ENCODE assay signal across 9 cellular contexts in genomic region chr3:178536271-178537079, GRCh38. TPM values are rescaled to one million over a fixed set of nuclear protein-coding genes. Genes with fewer than 3 reads are reported as not detected.
DNase-seq lines count a peak whose midpoint lies in the region; ATAC-seq and TF ChIP-seq lines count a peak whose summit lies in the region.
"Had no signal": no experiment of that assay in that cellular context is flagged by ENCODE, and none has a peak within 500 bp of the region (broad histone marks: within the 10 kb centered on the region; RNA-seq: fewer than 3 reads in every experiment).

TSS of gene KCNMB2 (plus strand) at chr3:178536436.

- ATAC-seq in HG02571 (IDR thresholded peaks at IDR 0.05; ENCODE audit: unreplicated experiment): no peak

- peak; percentile 41 for DNase-seq in GM12865 (ENCODE audit: low read depth)
- peak; percentile 27 for DNase-seq in NCI-H2196 treated with DMSO at 0.1 percent for 48 hours (lab: John Stamatoyannopoulos, UW; ENCODE audit: unreplicated experiment)
- DNase-seq in fibroblast of mammary gland (ENCODE audit: low read depth): peak; percentile 23
- no peak for DNase-seq in ovary
- no peak for DNase-seq in HK-2 (ENCODE audit: unreplicated experiment)
- DNase-seq in HUDEP-2 (lab: John Stamatoyannopoulos, UW; ENCODE audit: unreplicated experiment in 76 of 76): no peak
- no peak for DNase-seq in activated CD4-positive, alpha-beta T cell treated with anti-CD3 and anti-CD28 coated beads, Interleukin-2, amount 50 U/mL, for 1 hour

- H3K4me3 ChIP-seq in GM12865 (ENCODE audit: low read depth, low read length) (peak within 1 kb of the TSS; percentile 60), fibroblast of mammary gland (ENCODE audit: control insufficient read depth, low read depth, low read length) (peak within 1 kb of the TSS; percentile 8), ovary (peak within 1 kb of the TSS; percentile 42)

- H3K36me3 ChIP-seq in ovary: no peaks in the 10 kb centered on the region

- no peak within 1 kb of the TSS for H3K27ac ChIP-seq in ovary

- H3K9me3 ChIP-seq in ovary: no peaks in the 10 kb centered on the region

- TF ChIP-seq EP300 in ovary (IDR thresholded peaks at IDR 0.05): no peak

- WGBS in ovary, 3 donors: 0 to 1% (median 1%) methylated on average over 17 of the region's 17 CpGs

- H3K27me3 ChIP-seq in ovary: no peaks in the 10 kb centered on the region

- peaks cover 2% of the 10 kb centered on the region for H3K4me1 ChIP-seq in ovary (ENCODE audit: insufficient read depth)

- no peak for TF ChIP-seq POLR2A in ovary (IDR thresholded peaks at IDR 0.05)

- intact Hi-C loops in ovary (cut with DNase I): no loop called here

- TF ChIP-seq CTCF in GM12865 (IDR thresholded peaks at IDR 0.05; ENCODE audit: insufficient read depth, low read depth, low read length, missing control alignments): no peak
- no peak for TF ChIP-seq CTCF in fibroblast of mammary gland (conservative IDR thresholded peaks at IDR 0.05; ENCODE audit: control insufficient read depth, insufficient read depth, low read depth, low read length)
- TF ChIP-seq CTCF in ovary (IDR thresholded peaks at IDR 0.05): no peak

RNA-seq across cellular contexts. Expression of gene KCNMB2, which starts in this region (rescaled TPM):
- total RNA-seq in ovary: 10 to 100 TPM in 1 of 7 donors, 1 to 10 TPM in 6; 5.7 to 11.6 (median 6.3) TPM
- 1 to 10 TPM; 7.5 to 7.6 TPM for polyA plus RNA-seq in ovary
- total RNA-seq: dermis microvascular lymphatic vessel endothelial cell had no signal

Comparison
In these comparisons a context has a peak if more than half of its experiments do, and no peak if none do; other contexts are left out.
1. DNase-seq: peak in GM12865 (single experiment), NCI-H2196 treated with DMSO at 0.1 percent for 48 hours (single experiment) and fibroblast of mammary gland (single experiment); none in ovary (0 of 5), HK-2 (single experiment), HUDEP-2 (0 of 76) and activated CD4-positive, alpha-beta T cell treated with anti-CD3 and anti-CD28 coated beads, Interleukin-2, amount 50 U/mL, for 1 hour (single experiment).
2. H3K4me3 ChIP-seq: peak in every context shown above with its lines; median percentile 60 in GM12865; 42 in ovary; 8 in fibroblast of mammary gland.